Comparison of ENCODE assay signal across 27 cellular contexts in the genomic region with DNA sequence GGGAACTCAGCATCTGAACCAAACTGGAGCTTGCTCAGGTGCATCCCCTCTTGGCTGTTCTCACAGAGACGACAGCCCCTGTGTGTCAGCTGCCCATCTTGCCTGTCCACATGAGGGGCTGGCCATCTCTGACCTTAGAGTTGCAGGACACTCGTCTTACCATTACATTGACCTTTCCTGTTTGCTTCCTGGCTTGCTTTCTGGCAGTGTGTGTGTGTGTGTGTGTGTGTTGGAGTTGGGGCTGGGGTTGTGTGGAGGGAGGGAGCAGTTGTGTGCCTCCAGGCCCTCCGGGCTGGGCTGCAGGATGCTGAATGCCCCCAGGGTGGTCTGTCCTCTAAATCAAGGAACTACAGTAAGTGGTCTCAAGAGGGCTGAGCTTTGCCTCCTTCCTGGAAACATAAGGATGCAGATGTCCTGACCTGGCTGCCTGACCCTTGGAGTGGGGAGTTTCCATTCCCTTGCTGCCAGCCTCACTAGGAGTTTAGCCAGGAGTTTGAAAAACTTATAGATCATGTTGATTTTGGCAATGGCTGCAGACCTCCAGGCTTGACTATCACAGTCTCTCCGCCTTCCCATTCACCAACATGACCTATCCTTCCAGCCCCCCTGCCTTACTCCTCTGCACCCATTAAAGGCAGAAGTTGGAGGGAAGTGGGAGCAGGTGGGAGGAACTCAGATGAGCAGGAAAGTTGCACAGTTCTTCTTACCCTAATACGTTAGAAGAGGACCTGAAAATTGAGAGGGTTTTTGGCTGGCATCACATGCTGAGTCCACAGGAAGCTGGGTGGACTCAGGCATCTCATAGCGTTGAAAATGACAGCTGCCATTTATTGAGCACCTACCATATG. TPM values are rescaled to one million over a fixed set of nuclear protein-coding genes. Genes with fewer than 3 reads are reported as not detected.
DNase-seq lines count a peak whose midpoint lies in the region; ATAC-seq, FAIRE-seq and TF ChIP-seq lines count a peak whose summit lies in the region.
"Had no signal": no experiment of that assay in that cellular context is flagged by ENCODE, and none has a peak within 500 bp of the region (broad histone marks: within the 10 kb centered on the region; RNA-seq: fewer than 3 reads in every experiment).

No MANE protein-coding gene starts in this region.

- H3K9ac ChIP-seq in endothelial cell of umbilical vein (replicated peaks; ENCODE audit: extremely low read depth, insufficient read depth, low read length): no peak overlapping the region

- no peaks in the 10 kb centered on the region for H3K27me3 Mint-ChIP-seq in activated T-helper 17 cell treated with anti-CD3 and anti-CD28 coated beads, Interleukin-2, amount 50 U/mL, for 72 hours
- H3K27me3 Mint-ChIP-seq in CD8-positive, alpha-beta T cell (ENCODE audit: low read depth): no peaks in the 10 kb centered on the region
- H3K27me3 Mint-ChIP-seq: activated B cell treated with CpG ODN at 0.5 μM for 24 hours; activated CD8-positive, alpha-beta T cell treated with anti-CD3 and anti-CD28 coated beads for 36 hours; CD4-positive, CD25-positive, alpha-beta regulatory T cell had no signal

- H3K9me1 ChIP-seq in endothelial cell of umbilical vein (replicated peaks; ENCODE audit: control insufficient read depth, extremely low read depth, insufficient read depth, low read length): no peaks in the 10 kb centered on the region

- no peaks in the 10 kb centered on the region for H3K4me1 Mint-ChIP-seq in activated T-helper 17 cell treated with anti-CD3 and anti-CD28 coated beads, Interleukin-2, amount 50 U/mL, for 72 hours
- H3K4me1 Mint-ChIP-seq in CD8-positive, alpha-beta T cell (ENCODE audit: low read depth): no peaks in the 10 kb centered on the region
- H3K4me1 Mint-ChIP-seq: activated B cell treated with CpG ODN at 0.5 μM for 24 hours had no signal

- peak; percentile 38 for ATAC-seq in sciatic nerve
- no peak for ATAC-seq in activated T-helper 17 cell treated with anti-CD3 and anti-CD28 coated beads, Interleukin-2, amount 50 U/mL, for 72 hours (replicated peaks)
- ATAC-seq in CD8-positive, alpha-beta T cell: no peak
- ATAC-seq: activated CD8-positive, alpha-beta T cell treated with anti-CD3 and anti-CD28 coated beads for 36 hours; gastrocnemius medialis had no signal

- H3K27ac Mint-ChIP-seq in activated T-helper 17 cell treated with anti-CD3 and anti-CD28 coated beads, Interleukin-2, amount 50 U/mL, for 72 hours: no peak overlapping the region
- H3K27ac Mint-ChIP-seq in CD8-positive, alpha-beta T cell: no peak overlapping the region
- H3K27ac Mint-ChIP-seq: activated B cell treated with CpG ODN at 0.5 μM for 24 hours; activated CD8-positive, alpha-beta T cell treated with anti-CD3 and anti-CD28 coated beads for 36 hours; activated naive CD4-positive, alpha-beta T cell treated with anti-CD3 and anti-CD28 coated beads for 36 hours had no signal

- peaks cover 0 to 8% of the 10 kb centered on the region in 2 experiments for H3K27me3 ChIP-seq in endothelial cell of umbilical vein (ENCODE audit: control insufficient read depth in 2 of 2, insufficient read depth in 2 of 2, low read length in 2 of 2)
- no peaks in the 10 kb centered on the region for H3K27me3 ChIP-seq in CD8-positive, alpha-beta T cell (ENCODE audit: insufficient read depth, low read length)
- H3K27me3 ChIP-seq: gastrocnemius medialis had no signal

- no peak overlapping the region for H2AFZ ChIP-seq in endothelial cell of umbilical vein (ENCODE audit: low read depth, low read length)

- no peaks in the 10 kb centered on the region for H3K36me3 ChIP-seq in endothelial cell of umbilical vein (ENCODE audit: control insufficient read depth in 2 of 2, extremely low read depth in 1 of 2, insufficient read depth in 2 of 2, low read length in 2 of 2)
- H3K36me3 ChIP-seq in CD8-positive, alpha-beta T cell (ENCODE audit: insufficient read depth, low read length): no peaks in the 10 kb centered on the region
- H3K36me3 ChIP-seq: gastrocnemius medialis had no signal

- H3K36me3 Mint-ChIP-seq in activated T-helper 17 cell treated with anti-CD3 and anti-CD28 coated beads, Interleukin-2, amount 50 U/mL, for 72 hours (ENCODE audit: low read depth): no peaks in the 10 kb centered on the region
- H3K36me3 Mint-ChIP-seq in CD8-positive, alpha-beta T cell: no peaks in the 10 kb centered on the region
- H3K36me3 Mint-ChIP-seq: CD4-positive, CD25-positive, alpha-beta regulatory T cell had no signal

- DNase-seq in GM12892 (ENCODE audit: insufficient read length): no peak
- DNase-seq in NAMALWA (ENCODE audit: low spot score): peak; percentile 45
- DNase-seq in endothelial cell of umbilical vein (ENCODE audit: low read depth, low spot score): peak; percentile 30
- no peak for DNase-seq in sciatic nerve (ENCODE audit: low spot score)
- DNase-seq in CD8-positive, alpha-beta T cell: no peak
- DNase-seq in medulla oblongata (ENCODE audit: extremely low spot score): no peak
- DNase-seq in middle frontal gyrus (ENCODE audit: extremely low spot score, low spot score): no peak
- DNase-seq: activated B cell treated with CpG ODN at 0.5 μM for 24 hours; activated CD8-positive, alpha-beta T cell treated with anti-CD3 and anti-CD28 coated beads for 36 hours; activated naive CD4-positive, alpha-beta T cell treated with anti-CD3 and anti-CD28 coated beads for 36 hours; activated T-cell treated with anti-CD3 and anti-CD28 coated beads, Interleukin-2, amount 50 U/mL, for 1 hour; amygdala; CD4-positive, CD25-positive, alpha-beta regulatory T cell; central memory CD4-positive, alpha-beta T cell; DMS153; gastrocnemius medialis; GOT3; hypothalamus; Kasumi-1; NCI-H1105; NCI-H526; T1000 had no signal

- no peak for TF ChIP-seq CTCF in endothelial cell of umbilical vein (IDR thresholded peaks at IDR 0.05; ENCODE audit: extremely low read depth in 1 of 2, insufficient read depth in 1 of 2, low read depth in 1 of 2, low read length in 2 of 2)
- TF ChIP-seq CTCF in CD8-positive, alpha-beta T cell (IDR thresholded peaks at IDR 0.05): no peak

- no peaks in the 10 kb centered on the region for H3K9me3 Mint-ChIP-seq in activated T-helper 17 cell treated with anti-CD3 and anti-CD28 coated beads, Interleukin-2, amount 50 U/mL, for 72 hours
- no peaks in the 10 kb centered on the region for H3K9me3 Mint-ChIP-seq in CD8-positive, alpha-beta T cell
- H3K9me3 Mint-ChIP-seq: activated B cell treated with CpG ODN at 0.5 μM for 24 hours; activated CD8-positive, alpha-beta T cell treated with anti-CD3 and anti-CD28 coated beads for 36 hours; activated naive CD4-positive, alpha-beta T cell treated with anti-CD3 and anti-CD28 coated beads for 36 hours; CD4-positive, CD25-positive, alpha-beta regulatory T cell had no signal

- intact Hi-C loops in endothelial cell of umbilical vein (cut with micrococcal nuclease) (no loop called here), sciatic nerve (cut with DNase I) (no loop called here)
- intact Hi-C loops in CD8-positive, alpha-beta T cell (cut with DNase I, micrococcal nuclease): no loop called here

- H3K4me3 Mint-ChIP-seq in activated T-helper 17 cell treated with anti-CD3 and anti-CD28 coated beads, Interleukin-2, amount 50 U/mL, for 72 hours: no peak overlapping the region
- no peak overlapping the region for H3K4me3 Mint-ChIP-seq in CD8-positive, alpha-beta T cell
- H3K4me3 Mint-ChIP-seq: activated B cell treated with CpG ODN at 0.5 μM for 24 hours; activated CD8-positive, alpha-beta T cell treated with anti-CD3 and anti-CD28 coated beads for 36 hours; activated naive CD4-positive, alpha-beta T cell treated with anti-CD3 and anti-CD28 coated beads for 36 hours; CD4-positive, CD25-positive, alpha-beta regulatory T cell had no signal

- CTCF ChIA-PET in endothelial cell of umbilical vein (lab: Charles Lee): interaction anchor here (0.6 to 1.1 kb wide), 4 partner anchors 18 to 58 kb away, joined by 3 to 6 read pairs (median 4); no protein-coding TSS in a partner anchor
- CTCF ChIA-PET in CD8-positive, alpha-beta T cell (lab: Charles Lee): interaction anchor here (0.9 to 1.1 kb wide), 2 partner anchors 19 to 138 kb away, joined by 3 to 6 read pairs; no protein-coding TSS in a partner anchor

- dilution Hi-C loops in endothelial cell of umbilical vein (cut with MboI; ENCODE audit: extremely low pct_ligation_motif_present, low sequenced_read_pairs): no loop called here

- POLR2A ChIA-PET in endothelial cell of umbilical vein (lab: Charles Lee): no interaction called here
- POLR2A ChIA-PET in CD8-positive, alpha-beta T cell (lab: Charles Lee): no interaction called here

- TF ChIP-seq POLR2A in GM12892 (IDR thresholded peaks at IDR 0.05; ENCODE audit: low read depth, low read length) (no peak), endothelial cell of umbilical vein (IDR thresholded peaks at IDR 0.05; ENCODE audit: low read depth, low read length) (no peak)

- H4K20me1 ChIP-seq in endothelial cell of umbilical vein (replicated peaks; ENCODE audit: control insufficient read depth, extremely low read depth, insufficient read depth, low read length): no peaks in the 10 kb centered on the region

- FAIRE-seq in GM12892 (lab: Jason Lieb, UNC): peak; percentile 21
- FAIRE-seq in endothelial cell of umbilical vein (lab: Jason Lieb, UNC): no peak
- FAIRE-seq: HTR-8/SVneo, islet of Langerhans had no signal

- no peak overlapping the region for H3K4me3 ChIP-seq in endothelial cell of umbilical vein (replicated peaks in 1 of 3; ENCODE audit: insufficient read depth in 1 of 3, low read depth in 1 of 3, low read length in 3 of 3)
- H3K4me3 ChIP-seq in CD8-positive, alpha-beta T cell (ENCODE audit: low read depth, low read length): no peak overlapping the region
- H3K4me3 ChIP-seq: gastrocnemius medialis, lung had no signal

- H3K4me2 ChIP-seq in endothelial cell of umbilical vein (ENCODE audit: insufficient read depth, low read length): no peak overlapping the region

- H3K27ac ChIP-seq in endothelial cell of umbilical vein (ENCODE audit: insufficient read depth, low read depth, low read length): no peak overlapping the region
- no peak overlapping the region for H3K27ac ChIP-seq in CD8-positive, alpha-beta T cell (ENCODE audit: low read depth, low read length)
- H3K27ac ChIP-seq: gastrocnemius medialis had no signal

- H3K79me2 ChIP-seq in endothelial cell of umbilical vein (ENCODE audit: control insufficient read depth, insufficient read depth, low read length): no peaks in the 10 kb centered on the region

- no peaks in the 10 kb centered on the region for H3K4me1 ChIP-seq in endothelial cell of umbilical vein (ENCODE audit: control insufficient read depth, extremely low read depth, insufficient read depth, low read length)
- H3K4me1 ChIP-seq in CD8-positive, alpha-beta T cell (ENCODE audit: insufficient read depth, low read length): no peaks in the 10 kb centered on the region
- H3K4me1 ChIP-seq: gastrocnemius medialis had no signal

- H3K9me3 ChIP-seq in endothelial cell of umbilical vein (replicated peaks; ENCODE audit: control insufficient read depth, insufficient read depth, low read length): no peaks in the 10 kb centered on the region
- no peaks in the 10 kb centered on the region for H3K9me3 ChIP-seq in CD8-positive, alpha-beta T cell (ENCODE audit: low read length)
- H3K9me3 ChIP-seq: gastrocnemius medialis had no signal

- no TSS peak for BruUV-seq in endothelial cell of umbilical vein (replicated peaks; lab: Mats Ljungman, UMichigan)

RNA-seq across cellular contexts. Expression of gene RASSF5, which starts 19.0 kb away (rescaled TPM):
- polyA plus RNA-seq in GM12892 (2012; ENCODE audit: missing spikeins): 43.0 TPM
- total RNA-seq in endothelial cell of umbilical vein (0.44 and 0.60 TPM in 2 replicates), sciatic nerve (53.0 TPM)
- polyA plus RNA-seq in endothelial cell of umbilical vein: 0.19 and 0.23 TPM in 2 replicates
- 0.30 and 0.36 TPM in 2 replicates for polyA plus RNA-seq in endothelial cell of umbilical vein (2011; cell fraction: cytosol; rRNA removed)
- polyA plus RNA-seq in endothelial cell of umbilical vein (2011; cell fraction: nucleus; rRNA removed): 0.59 and 0.88 TPM in 2 replicates
- polyA plus RNA-seq in endothelial cell of umbilical vein (2012): 0.29 and 0.44 TPM in 2 replicates
- 1.3 and 3.1 TPM in 2 replicates for polyA minus RNA-seq in endothelial cell of umbilical vein
- polyA minus RNA-seq in endothelial cell of umbilical vein (2011; cell fraction: cytosol; rRNA and poly(A)+ RNA removed): 8.6 TPM
- polyA minus RNA-seq in endothelial cell of umbilical vein (2011; cell fraction: nucleus; rRNA and poly(A)+ RNA removed): 0.29 and 0.53 TPM in 2 replicates
- total RNA-seq in activated T-helper 17 cell treated with anti-CD3 and anti-CD28 coated beads, Interleukin-2, amount 50 U/mL, for 72 hours: 100 to 1,000 TPM; 162 to 227 TPM
- total RNA-seq in CD8-positive, alpha-beta T cell: 100 to 1,000 TPM; 209 to 213 TPM
- total RNA-seq: osteocyte had no signal

RNA-seq across cellular contexts. Expression of gene IKBKE, which starts 56.0 kb away (rescaled TPM):
- 13.8 TPM for polyA plus RNA-seq in GM12892 (2012; ENCODE audit: missing spikeins)
- 16.2 and 20.7 TPM in 2 replicates for total RNA-seq in endothelial cell of umbilical vein
- 17.8 and 17.9 TPM in 2 replicates for polyA plus RNA-seq in endothelial cell of umbilical vein
- 16.1 and 18.1 TPM in 2 replicates for polyA plus RNA-seq in endothelial cell of umbilical vein (2011; cell fraction: cytosol; rRNA removed)
- polyA plus RNA-seq in endothelial cell of umbilical vein (2011; cell fraction: nucleus; rRNA removed): 45.7 and 46.0 TPM in 2 replicates
- polyA plus RNA-seq in endothelial cell of umbilical vein (2012): 18.6 and 18.9 TPM in 2 replicates
- polyA minus RNA-seq in endothelial cell of umbilical vein: 26.2 and 29.4 TPM in 2 replicates
- polyA minus RNA-seq in endothelial cell of umbilical vein (2011; cell fraction: cytosol; rRNA and poly(A)+ RNA removed): 6.2 TPM
- 25.1 and 26.3 TPM in 2 replicates for polyA minus RNA-seq in endothelial cell of umbilical vein (2011; cell fraction: nucleus; rRNA and poly(A)+ RNA removed)
- total RNA-seq in sciatic nerve: 4.1 TPM
- 10 to 100 TPM; 21.7 to 26.6 TPM for total RNA-seq in activated T-helper 17 cell treated with anti-CD3 and anti-CD28 coated beads, Interleukin-2, amount 50 U/mL, for 72 hours
- 10 to 100 TPM; 24.6 to 25.2 TPM for total RNA-seq in CD8-positive, alpha-beta T cell

Comparison
In these comparisons a context has a peak if more than half of its experiments do, and no peak if none do; other contexts are left out.
1. DNase-seq: peak in NAMALWA (single experiment) and endothelial cell of umbilical vein (single experiment); none in GM12892 (single experiment), sciatic nerve (single experiment), CD8-positive, alpha-beta T cell (0 of 7), medulla oblongata (single experiment) and middle frontal gyrus (single experiment).
2. RNA of gene RASSF5, which starts 19.0 kb away (total RNA-seq): 162 to 227 TPM in activated T-helper 17 cell treated with anti-CD3 and anti-CD28 coated beads, Interleukin-2, amount 50 U/mL, for 72 hours, 209 to 213 TPM in CD8-positive, alpha-beta T cell and 53.0 TPM in sciatic nerve (single experiment); 0.44 to 0.60 TPM in endothelial cell of umbilical vein; every median in the first group is over 10 times any median in the second.